In genomic region chr6:28944412-28945006, GRCh38 we compare ENCODE assay signal across 8 cellular contexts. TPM values are rescaled to one million over a fixed set of nuclear protein-coding genes. Genes with fewer than 3 reads are reported as not detected.
DNase-seq lines count a peak whose midpoint lies in the region; ATAC-seq, FAIRE-seq and TF ChIP-seq lines count a peak whose summit lies in the region.

No MANE protein-coding gene starts in this region.

- peak; percentile 11 for FAIRE-seq in A204.1 (lab: Jason Lieb, UNC)

- peaks cover 28% of the 10 kb centered on the region for H3K4me1 ChIP-seq in effector memory CD4-positive, alpha-beta T cell (ENCODE audit: control insufficient read depth, insufficient read depth, low read length, poor library complexity, severe bottlenecking)

- peak overlapping the region; percentile 81 for H3K4me3 Mint-ChIP-seq in activated CD8-positive, alpha-beta T cell treated with anti-CD3 and anti-CD28 coated beads for 36 hours
- H3K4me3 Mint-ChIP-seq in memory B cell = peak overlapping the region; percentile 75

- no peaks in the 10 kb centered on the region for H3K9me3 ChIP-seq in effector memory CD4-positive, alpha-beta T cell (ENCODE audit: control insufficient read depth, low read length)

- no peaks in the 10 kb centered on the region for H3K36me3 ChIP-seq in effector memory CD4-positive, alpha-beta T cell (ENCODE audit: control insufficient read depth, insufficient read depth, low read length)

- H3K36me3 Mint-ChIP-seq in activated CD8-positive, alpha-beta T cell treated with anti-CD3 and anti-CD28 coated beads for 36 hours (ENCODE audit: low read depth) = peaks cover 2% of the 10 kb centered on the region
- H3K36me3 Mint-ChIP-seq in memory B cell = no peaks in the 10 kb centered on the region

- POLR2A ChIA-PET in activated CD8-positive, alpha-beta T cell treated with anti-CD3 and anti-CD28 coated beads for 36 hours (lab: Charles Lee) = interaction anchor here (1.0 kb wide), 1 partner anchor 19 kb away, joined by 3 read pairs; no protein-coding TSS in a partner anchor

- H3K27me3 ChIP-seq in effector memory CD4-positive, alpha-beta T cell (replicated peaks; ENCODE audit: control insufficient read depth, insufficient read depth, low read length, poor library complexity, severe bottlenecking) = no peaks in the 10 kb centered on the region

- no peak for TF ChIP-seq CTCF in activated CD8-positive, alpha-beta T cell treated with anti-CD3 and anti-CD28 coated beads for 36 hours (IDR thresholded peaks at IDR 0.05)

- peak overlapping the region; percentile 47 for H3K27ac ChIP-seq in effector memory CD4-positive, alpha-beta T cell (ENCODE audit: insufficient read depth, low read length, poor library complexity, severe bottlenecking)

- intact Hi-C loops in activated CD8-positive, alpha-beta T cell treated with anti-CD3 and anti-CD28 coated beads for 36 hours (cut with micrococcal nuclease) = no loop called here

- H3K4me1 Mint-ChIP-seq in activated CD8-positive, alpha-beta T cell treated with anti-CD3 and anti-CD28 coated beads for 36 hours (ENCODE audit: low read depth) = peaks cover 34% of the 10 kb centered on the region
- peaks cover 29% of the 10 kb centered on the region for H3K4me1 Mint-ChIP-seq in memory B cell

- ATAC-seq in activated CD8-positive, alpha-beta T cell treated with anti-CD3 and anti-CD28 coated beads for 36 hours = peak; percentile 12
- ATAC-seq in memory B cell (ENCODE audit: low read depth) (peak; percentile 20), HG03442 (IDR thresholded peaks at IDR 0.05; ENCODE audit: unreplicated experiment) (no peak)

- no peaks in the 10 kb centered on the region for H3K9me3 Mint-ChIP-seq in activated CD8-positive, alpha-beta T cell treated with anti-CD3 and anti-CD28 coated beads for 36 hours
- no peaks in the 10 kb centered on the region for H3K9me3 Mint-ChIP-seq in memory B cell

- peak overlapping the region; percentile 48 for H3K4me3 ChIP-seq in effector memory CD4-positive, alpha-beta T cell (ENCODE audit: insufficient read depth, low read depth, low read length, poor library complexity, severe bottlenecking)

- peaks cover 2% of the 10 kb centered on the region for H3K27me3 Mint-ChIP-seq in activated CD8-positive, alpha-beta T cell treated with anti-CD3 and anti-CD28 coated beads for 36 hours
- peaks cover 2% of the 10 kb centered on the region for H3K27me3 Mint-ChIP-seq in memory B cell

- peak overlapping the region; percentile 92 for H3K27ac Mint-ChIP-seq in activated CD8-positive, alpha-beta T cell treated with anti-CD3 and anti-CD28 coated beads for 36 hours
- H3K27ac Mint-ChIP-seq in memory B cell = peak overlapping the region; percentile 92

- DNase-seq in H4 (ENCODE audit: low spot score) = peak; percentile 77
- peak; percentile 60 for DNase-seq in NCI-H774 (lab: John Stamatoyannopoulos, UW)
- peak; percentile 82 for DNase-seq in activated CD8-positive, alpha-beta T cell treated with anti-CD3 and anti-CD28 coated beads for 36 hours
- peak; percentile 21 to 42 (median 34) for DNase-seq in effector memory CD4-positive, alpha-beta T cell
- peak; percentile 54 to 55 for DNase-seq in memory B cell (ENCODE audit: low spot score in 2 of 2)
- DNase-seq in stimulated activated CD8-positive, alpha-beta memory T cell treated with anti-CD3 and anti-CD28 coated beads, Interleukin-12 subunit alpha, Interleukin-12 subunit beta, amount 100 ng/mL, for 24 hours (ENCODE audit: extremely low read depth) = peak; percentile 31

- CTCF ChIA-PET in activated CD8-positive, alpha-beta T cell treated with anti-CD3 and anti-CD28 coated beads for 36 hours (lab: Charles Lee) = no interaction called here

RNA-seq across cellular contexts. Expression of gene TRIM27, which starts 20.7 kb away (rescaled TPM):
- total RNA-seq in H4 (2014; rRNA removed; shearing (Covaris generic)) = 66.8 and 72.7 TPM in 2 replicates
- 10 to 100 TPM; 45.6 to 46.4 TPM for total RNA-seq in activated CD8-positive, alpha-beta T cell treated with anti-CD3 and anti-CD28 coated beads for 36 hours

Comparison
In these comparisons a context has a peak if more than half of its experiments do, and no peak if none do; other contexts are left out.
1. DNase-seq: peak in every context shown above with its lines; median percentile 82 in activated CD8-positive, alpha-beta T cell treated with anti-CD3 and anti-CD28 coated beads for 36 hours; 77 in H4; 60 in NCI-H774; 54 in memory B cell; 34 in effector memory CD4-positive, alpha-beta T cell; 31 in stimulated activated CD8-positive, alpha-beta memory T cell treated with anti-CD3 and anti-CD28 coated beads, Interleukin-12 subunit alpha, Interleukin-12 subunit beta, amount 100 ng/mL, for 24 hours.